8 cellular contexts compared by ENCODE assay signal in the genomic region with DNA sequence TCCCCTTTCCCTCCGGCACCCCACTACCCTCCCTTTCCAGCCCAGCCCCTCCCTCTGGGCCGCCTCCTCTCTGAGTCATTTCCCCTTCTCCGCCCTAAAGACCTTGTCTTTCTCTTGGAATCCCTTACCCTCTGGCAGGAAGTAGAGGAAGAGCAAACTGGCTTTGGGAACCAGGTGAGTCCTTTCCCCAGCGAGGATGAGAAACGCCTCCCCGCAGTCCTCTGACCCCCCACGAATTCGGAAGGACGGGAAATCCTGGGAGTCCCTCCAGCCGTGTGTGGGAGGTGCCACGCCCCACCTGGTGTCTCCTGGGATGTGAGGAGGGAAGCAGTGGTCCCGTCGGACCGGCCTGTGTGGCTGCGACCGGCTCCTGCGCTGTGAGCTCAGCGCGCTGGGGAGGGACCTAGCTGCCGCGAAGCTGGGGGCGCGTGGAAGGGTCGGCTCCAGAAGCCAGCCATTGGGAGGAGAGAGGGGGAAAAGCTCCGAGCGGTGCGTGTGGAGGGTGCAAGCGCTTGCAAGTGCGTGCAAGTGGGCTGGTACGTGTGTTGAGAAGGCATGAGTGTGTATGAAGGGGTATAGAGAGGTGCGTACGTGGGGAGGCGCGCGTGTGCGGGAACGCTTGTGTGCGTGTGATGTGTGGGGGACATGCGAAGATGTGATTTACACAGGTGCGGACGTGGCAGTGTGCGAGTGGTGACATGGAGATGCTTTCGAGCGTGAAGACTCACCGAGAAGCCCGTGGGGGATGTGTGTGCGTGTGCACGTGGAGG. TPM values are rescaled to one million over a fixed set of nuclear protein-coding genes. Genes with fewer than 3 reads are reported as not detected.
A peak's percentile ranks its signal among the peaks of the same experiment; 100 is the strongest.
DNase-seq lines count a peak whose midpoint lies in the region; ATAC-seq and TF ChIP-seq lines count a peak whose summit lies in the region.

No MANE protein-coding gene starts in this region.

- H3K36me3 ChIP-seq in H7 (replicated peaks; ENCODE audit: control insufficient read depth, insufficient read depth, low read length), result peaks cover 8% of the 10 kb centered on the region

- H3K4me1 ChIP-seq in foreskin keratinocyte, result peaks cover 3% of the 10 kb centered on the region

- peak overlapping the region; percentile 77 for H3K4me3 ChIP-seq in H7 (ENCODE audit: insufficient read depth, low read depth, low read length)

- DNase-seq in H7 (peak; percentile 75), RWPE1 (ENCODE audit: low spot score) (peak; percentile 73), foreskin keratinocyte (peak; percentile 74 to 84), renal cortical epithelial cell (ENCODE audit: low read depth) (peak; percentile 15), amniotic stem cell (lab: John Stamatoyannopoulos, UW) (no peak), AML-193 (lab: John Stamatoyannopoulos, UW) (no peak)

- CTCF ChIA-PET in RWPE1 (lab: Yijun Ruan, JAX), result no interaction called here

- TF ChIP-seq CTCF in RWPE1 (conservative IDR thresholded peaks at IDR 0.05; ENCODE audit: low read depth) (no peak), foreskin keratinocyte (conservative IDR thresholded peaks at IDR 0.05) (no peak)

- H3K27me3 ChIP-seq in H7 (ENCODE audit: control insufficient read depth, insufficient read depth, low read length), result no peaks in the 10 kb centered on the region
- H3K27me3 ChIP-seq in foreskin keratinocyte, result no peaks in the 10 kb centered on the region

- H3K27ac ChIP-seq in RWPE1 (peak overlapping the region; percentile 88), foreskin keratinocyte (peak overlapping the region; percentile 86)

- ATAC-seq in foreskin keratinocyte (peak; percentile 90), GM18861 (IDR thresholded peaks at IDR 0.05; ENCODE audit: unreplicated experiment) (no peak), HG02870 (IDR thresholded peaks at IDR 0.05; ENCODE audit: unreplicated experiment) (no peak)

- POLR2A ChIA-PET in RWPE1 (lab: Yijun Ruan, JAX; ENCODE audit: low non-redundant PET), result no interaction called here

RNA-seq across cellular contexts. Expression of gene TEX13B, which starts 46.3 kb away (rescaled TPM):
- total RNA-seq in H7 (2014; rRNA removed; shearing (Covaris generic)), result 0.85 TPM in 1 of 2 replicates, not detected in the other
- total RNA-seq in foreskin keratinocyte (not detected in 2 replicates), renal cortical epithelial cell (not detected in 2 replicates)
- not detected in 2 replicates for polyA plus RNA-seq in foreskin keratinocyte

Comparison
In these comparisons a context has a peak if more than half of its experiments do, and no peak if none do; other contexts are left out.
1. DNase-seq: peak in H7 (single experiment), RWPE1 (single experiment), foreskin keratinocyte (2 of 2) and renal cortical epithelial cell (single experiment); none in amniotic stem cell (single experiment) and AML-193 (0 of 2).